In the genomic region with DNA sequence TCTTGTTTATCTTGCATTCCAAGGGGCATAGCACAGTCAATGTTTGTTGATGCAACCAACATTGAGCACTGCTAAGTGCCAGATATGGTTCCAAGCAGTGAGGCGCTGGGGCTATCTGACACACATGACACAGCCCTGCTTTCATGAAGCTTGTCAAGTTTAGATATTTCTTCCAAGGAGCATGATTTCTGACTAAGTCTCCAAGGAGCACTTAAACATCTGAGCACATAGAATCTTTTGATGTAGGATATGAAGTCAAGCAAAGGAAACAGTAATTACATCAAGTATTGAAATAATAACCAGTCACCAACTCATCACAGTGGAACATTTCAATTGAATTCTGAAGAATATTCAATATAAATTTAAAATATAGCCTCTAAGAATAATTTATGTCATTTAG, we compare ENCODE assay signal across 23 cellular contexts.
"Had no signal": no experiment of that assay in that cellular context is flagged by ENCODE, and none has a peak within 500 bp of the region (broad histone marks: within the 10 kb centered on the region; RNA-seq: fewer than 3 reads in every experiment).

No MANE protein-coding gene starts in this region.

- H3K9me3 ChIP-seq: suprapubic skin, testis, thoracic aorta, thyroid gland, tibial artery, transverse colon, upper lobe of left lung, upper lobe of right lung, uterus, vagina had no signal

- H3K4me3 ChIP-seq: stomach, suprapubic skin, testis, thoracic aorta, thyroid gland, tibial artery, tibial nerve, transverse colon, upper lobe of left lung, upper lobe of right lung, uterus, vagina had no signal

- H3K27me3 ChIP-seq: stomach, suprapubic skin, testis, thyroid gland, tibial artery, tibial nerve, transverse colon, upper lobe of left lung, upper lobe of right lung, uterus, vagina had no signal

- H3K36me3 ChIP-seq: stomach, suprapubic skin, thoracic aorta, thyroid gland, tibial artery, tibial nerve, transverse colon, upper lobe of left lung, upper lobe of right lung, uterus, vagina had no signal

- H3K27ac ChIP-seq: stomach, suprapubic skin, testis, thoracic aorta, thyroid gland, tibial artery, tibial nerve, transverse colon, upper lobe of left lung, upper lobe of right lung, uterus, vagina had no signal

- DNase-seq: stimulated activated CD4-positive, alpha-beta T cell treated with anti-CD3 and anti-CD28 coated beads, Interleukin-2, amount 100 ng/mL, for 48 hours; stimulated activated CD4-positive, alpha-beta T cell treated with anti-CD3 and anti-CD28 coated beads, Interleukin-4, amount 100 ng/mL, for 1 hour; stimulated activated CD4-positive, alpha-beta T cell treated with anti-CD3 and anti-CD28 coated beads, Interleukin-4, amount 100 ng/mL, for 24 hours; stimulated activated CD4-positive, alpha-beta T cell treated with anti-CD3 and anti-CD28 coated beads, Interleukin-4, amount 100 ng/mL, for 4 hours; stimulated activated CD8-positive, alpha-beta memory T cell treated with anti-CD3 and anti-CD28 coated beads, Interleukin-4, amount 100 ng/mL, for 48 hours; stimulated activated naive B cell treated with anti-CD40 and anti-IgM and Interleukin-4, amounts not matched to agents 10 μg/mL and 1 μg/mL and 100 μg/mL, for 72 hours; stimulated activated naive CD4-positive, alpha-beta T cell; stimulated activated naive CD4-positive, alpha-beta T cell treated with Interleukin-2 at 50 U/mL for 16 hours; stimulated activated naive CD8-positive, alpha-beta T cell treated with anti-CD3 and anti-CD28 coated beads, Interleukin-15, amount 100 ng/mL, for 72 hours; stimulated activated naive CD8-positive, alpha-beta T cell treated with anti-CD3 and anti-CD28 coated beads, Interleukin-15, Interleukin-2, amounts not matched to agents 100 U/mL and 50 U/mL, for 24 hours; stomach; substantia nigra; testis; thyroid gland; tibial artery; transverse colon; upper lobe of left lung; upper lobe of right lung; uterus had no signal
